Comparison of ENCODE assay signal across 29 cellular contexts in the genomic region with DNA sequence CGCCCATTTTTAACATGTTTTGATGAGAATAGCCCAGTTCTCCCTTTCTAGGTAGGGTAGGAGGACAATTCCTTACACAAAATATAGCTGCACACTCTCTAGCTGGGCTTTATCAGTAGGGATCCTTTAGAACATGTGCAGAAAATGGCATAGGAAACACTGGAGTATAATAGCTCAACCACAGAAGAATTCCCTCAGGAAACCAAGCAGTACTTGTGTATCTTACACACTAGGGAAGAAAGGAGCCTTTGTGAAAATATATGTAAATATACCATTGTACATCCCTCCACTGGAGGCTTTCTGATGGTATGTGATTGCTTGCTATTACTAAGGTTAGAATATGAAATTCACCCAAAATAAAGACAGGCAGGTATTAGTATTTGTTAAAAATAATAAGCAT.
"Had no signal": no experiment of that assay in that cellular context is flagged by ENCODE, and none has a peak within 500 bp of the region (broad histone marks: within the 10 kb centered on the region; RNA-seq: fewer than 3 reads in every experiment).

No MANE protein-coding gene starts in this region.

- H3K27me3 ChIP-seq: adrenal gland, ascending aorta, breast epithelium, cardiac muscle cell, colonic mucosa, esophagus squamous epithelium, gastrocnemius medialis, heart left ventricle had no signal

- H3K4me1 ChIP-seq: adrenal gland, ascending aorta, breast epithelium, colonic mucosa, esophagus squamous epithelium, gastrocnemius medialis, heart left ventricle had no signal

- DNase-seq: activated CD4-positive, alpha-beta memory T cell treated with anti-CD3 and anti-CD28 coated beads for 36 hours; activated CD4-positive, alpha-beta T cell treated with anti-CD3 and anti-CD28 coated beads for 36 hours; activated CD4-positive, alpha-beta T cell treated with anti-CD3 and anti-CD28 coated beads, Interleukin-2, amount 10 ng/mL, durations not matched to agents 24 days and 14 days; activated CD4-positive, CD25-positive, alpha-beta regulatory T cell; activated CD4-positive, CD25-positive, alpha-beta regulatory T cell treated with anti-CD3 and anti-CD28 coated beads, Interleukin-2, amount 50 U/mL, for 72 hours; activated CD8-positive, alpha-beta memory T cell treated with anti-CD3 and anti-CD28 coated beads, Interleukin-2, amount 10 ng/mL, durations not matched to agents 7 days and 5 days; activated CD8-positive, alpha-beta memory T cell treated with anti-CD3 and anti-CD28 coated beads, Interleukin-2, amount 50 U/mL, for 4 hours; activated CD8-positive, alpha-beta T cell treated with anti-CD3 and anti-CD28 coated beads, Interleukin-2, amount 10 ng/mL, durations not matched to agents 7 days and 5 days; activated effector memory CD4-positive, alpha-beta T cell treated with anti-CD3 and anti-CD28 coated beads, Interleukin-2, amount 50 U/mL, for 16 hours; activated naive CD4-positive, alpha-beta T cell treated with anti-CD3 and anti-CD28 coated beads for 36 hours; activated naive CD8-positive, alpha-beta T cell treated with anti-CD3 and anti-CD28 coated beads for 36 hours; activated naive CD8-positive, alpha-beta T cell treated with anti-CD3 and anti-CD28 coated beads, Interleukin-2, amount 50 U/mL, for 24 hours; activated T-cell treated with anti-CD3 and anti-CD28 coated beads, Interleukin-2, amount 50 U/mL, for 1 hour; activated T-cell treated with anti-CD3 and anti-CD28 coated beads, Interleukin-2, amount 50 U/mL, for 48 hours; adrenal gland; amygdala; central memory CD4-positive, alpha-beta T cell; cerebellar nuclear complex; colonic mucosa; effector CD8-positive, alpha-beta T cell; esophagus squamous epithelium; gastrocnemius medialis; glutamatergic neuron; heart left ventricle; T-helper 2 cell had no signal

- H3K27ac ChIP-seq: adrenal gland, ascending aorta, breast epithelium, cardiac muscle cell, colonic mucosa, epithelial cell of prostate, esophagus squamous epithelium, gastrocnemius medialis, heart left ventricle had no signal

- H3K4me3 ChIP-seq: adrenal gland, ascending aorta, breast epithelium, cardiac muscle cell, colonic mucosa, esophagus squamous epithelium, gastrocnemius medialis, heart left ventricle had no signal

- ATAC-seq: activated CD4-positive, alpha-beta T cell treated with anti-CD3 and anti-CD28 coated beads for 36 hours; activated CD8-positive, alpha-beta memory T cell treated with anti-CD3 and anti-CD28 coated beads, Interleukin-2, amount 10 ng/mL, durations not matched to agents 7 days and 5 days; activated CD8-positive, alpha-beta T cell treated with anti-CD3 and anti-CD28 coated beads, Interleukin-2, amount 10 ng/mL, durations not matched to agents 7 days and 5 days; activated naive CD8-positive, alpha-beta T cell treated with anti-CD3 and anti-CD28 coated beads, Interleukin-2, amount 50 U/mL, for 24 hours; gastrocnemius medialis; heart left ventricle had no signal

- H3K36me3 ChIP-seq: adrenal gland, ascending aorta, breast epithelium, cardiac muscle cell, colonic mucosa, esophagus squamous epithelium, gastrocnemius medialis, heart left ventricle had no signal

- H3K9me3 ChIP-seq: adrenal gland, ascending aorta, breast epithelium, colonic mucosa, esophagus squamous epithelium, gastrocnemius medialis, heart left ventricle had no signal
